In genomic region chr10:113825791-113826190, GRCh38 we compare ENCODE assay signal across 21 cellular contexts. TPM values are rescaled to one million over a fixed set of nuclear protein-coding genes. Genes with fewer than 3 reads are reported as not detected.
DNase-seq lines count a peak whose midpoint lies in the region; ATAC-seq and TF ChIP-seq lines count a peak whose summit lies in the region.
"Had no signal": no experiment of that assay in that cellular context is flagged by ENCODE, and none has a peak within 500 bp of the region (broad histone marks: within the 10 kb centered on the region; RNA-seq: fewer than 3 reads in every experiment).

No MANE protein-coding gene starts in this region.

- H3K4me1 Mint-ChIP-seq in glutamatergic neuron (ENCODE audit: low read depth, unreplicated experiment), result no peaks in the 10 kb centered on the region
- no peaks in the 10 kb centered on the region for H3K4me1 Mint-ChIP-seq in stimulated activated naive CD8-positive, alpha-beta T cell treated with anti-CD3 and anti-CD28 coated beads, Interleukin-15, amount 100 ng/mL, for 72 hours
- H3K4me1 Mint-ChIP-seq: CD14-positive monocyte; CD8-positive, alpha-beta memory T cell had no signal

- DNase-seq in fibroblast of peridontal ligament (ENCODE audit: extremely low read depth) (peak; percentile 7), smooth muscle cell (lab: John Stamatoyannopoulos, UW; ENCODE audit: unreplicated experiment) (no peak), NCI-H2171 treated with DMSO at 0.1 percent for 48 hours (lab: John Stamatoyannopoulos, UW) (no peak), glutamatergic neuron (no peak)
- DNase-seq in stimulated activated naive CD8-positive, alpha-beta T cell treated with anti-CD3 and anti-CD28 coated beads, Interleukin-15, amount 100 ng/mL, for 72 hours, result no peak
- DNase-seq: CD4-positive, alpha-beta T cell; CD8-positive, alpha-beta memory T cell; DMS 273 treated with DMSO at 0.1 percent for 48 hours; DMS79; GDM1; H9 had no signal

- H3K27ac ChIP-seq in HEK293 (ENCODE audit: extremely low read depth, low read depth, low read length) (no peak overlapping the region), VCaP (peak overlapping the region; percentile 36; the same call in 1 of the 2 replicates), smooth muscle cell (ENCODE audit: low read depth) (no peak overlapping the region)
- H3K27ac ChIP-seq: BLaER1 had no signal

- TF ChIP-seq CTCF in HEK293 (tag by site-specific recombination; IDR thresholded peaks at IDR 0.05) (no peak), VCaP (conservative IDR thresholded peaks at IDR 0.05) (no peak), smooth muscle cell (IDR thresholded peaks at IDR 0.05; ENCODE audit: borderline replicate concordance, insufficient read depth, poor library complexity, severe bottlenecking) (no peak), glutamatergic neuron (IDR thresholded peaks at IDR 0.05; ENCODE audit: partially characterized antibody, unreplicated experiment) (no peak)

- CTCF ChIA-PET in HEK293 (lab: Yijun Ruan, JAX), result interaction anchor here (0.8 kb wide), 1 partner anchor 27 kb away, joined by 3 read pairs; no protein-coding TSS in a partner anchor

- peak overlapping the region; percentile 0 for H3K4me2 ChIP-seq in smooth muscle cell
- H3K4me2 ChIP-seq: BLaER1, GM23338 had no signal

- no peaks in the 10 kb centered on the region for H3K9me3 ChIP-seq in HEK293 (ENCODE audit: control insufficient read depth, insufficient read depth, low read depth, low read length)
- no peaks in the 10 kb centered on the region for H3K9me3 ChIP-seq in smooth muscle cell (replicated peaks; ENCODE audit: low read depth)

- H3K9ac ChIP-seq in smooth muscle cell (ENCODE audit: low read depth), result no peak overlapping the region
- H3K9ac ChIP-seq: BLaER1 had no signal

- H3K79me2 ChIP-seq in smooth muscle cell (ENCODE audit: low read depth), result no peaks in the 10 kb centered on the region

- 32% methylated on average over 2 of the region's 2 CpGs for WGBS in smooth muscle cell (ENCODE audit: low lambda C conversion rate)

- no peaks in the 10 kb centered on the region for H3K27me3 ChIP-seq in smooth muscle cell (ENCODE audit: low read depth)
- H3K27me3 ChIP-seq: BLaER1 had no signal

- no peak for ATAC-seq in HG02642 (IDR thresholded peaks at IDR 0.05; ENCODE audit: poor library complexity, unreplicated experiment)
- ATAC-seq in stimulated activated naive CD8-positive, alpha-beta T cell treated with anti-CD3 and anti-CD28 coated beads, Interleukin-15, amount 100 ng/mL, for 72 hours, result no peak
- ATAC-seq: GM12878, GM23338, HCT116 had no signal

- POLR2A ChIA-PET in HEK293 (lab: Yijun Ruan, JAX), result interaction anchor here (0.7 kb wide), 1 partner anchor 37 kb away, joined by 4 read pairs; no protein-coding TSS in a partner anchor

- H3K4me3 ChIP-seq in HEK293 (ENCODE audit: low read depth, low read length), result no peak overlapping the region
- H3K4me3 ChIP-seq in smooth muscle cell, result no peak overlapping the region
- H3K4me3 ChIP-seq: BLaER1, GM12878, GM23338 had no signal

- no peak overlapping the region for H3K27ac Mint-ChIP-seq in glutamatergic neuron (ENCODE audit: unreplicated experiment)
- H3K27ac Mint-ChIP-seq in stimulated activated naive CD8-positive, alpha-beta T cell treated with anti-CD3 and anti-CD28 coated beads, Interleukin-15, amount 100 ng/mL, for 72 hours, result no peak overlapping the region
- H3K27ac Mint-ChIP-seq: B cell; CD14-positive monocyte; CD4-positive, alpha-beta T cell; CD8-positive, alpha-beta memory T cell; GM23338; H9; HFFc6 had no signal

- no peak overlapping the region for H3K4me3 Mint-ChIP-seq in glutamatergic neuron (ENCODE audit: unreplicated experiment)
- H3K4me3 Mint-ChIP-seq in stimulated activated naive CD8-positive, alpha-beta T cell treated with anti-CD3 and anti-CD28 coated beads, Interleukin-15, amount 100 ng/mL, for 72 hours, result no peak overlapping the region
- H3K4me3 Mint-ChIP-seq: B cell; CD14-positive monocyte; CD4-positive, alpha-beta T cell; CD8-positive, alpha-beta memory T cell; GM23338; H9; HFFc6 had no signal

- no peaks in the 10 kb centered on the region for H3K36me3 Mint-ChIP-seq in glutamatergic neuron (ENCODE audit: unreplicated experiment)
- H3K36me3 Mint-ChIP-seq: CD14-positive monocyte; CD8-positive, alpha-beta memory T cell had no signal

- H3K9me3 Mint-ChIP-seq in glutamatergic neuron (ENCODE audit: unreplicated experiment), result no peaks in the 10 kb centered on the region
- H3K9me3 Mint-ChIP-seq in stimulated activated naive CD8-positive, alpha-beta T cell treated with anti-CD3 and anti-CD28 coated beads, Interleukin-15, amount 100 ng/mL, for 72 hours, result no peaks in the 10 kb centered on the region
- H3K9me3 Mint-ChIP-seq: CD4-positive, alpha-beta T cell; CD8-positive, alpha-beta memory T cell; GM23338; H9; HFFc6 had no signal

- no peaks in the 10 kb centered on the region for H3F3A ChIP-seq in smooth muscle cell (ENCODE audit: low read depth)

- no peaks in the 10 kb centered on the region for H3K27me3 Mint-ChIP-seq in glutamatergic neuron (ENCODE audit: unreplicated experiment)
- no peaks in the 10 kb centered on the region for H3K27me3 Mint-ChIP-seq in stimulated activated naive CD8-positive, alpha-beta T cell treated with anti-CD3 and anti-CD28 coated beads, Interleukin-15, amount 100 ng/mL, for 72 hours
- H3K27me3 Mint-ChIP-seq: CD4-positive, alpha-beta T cell had no signal

- H3K4me1 ChIP-seq in HEK293 (ENCODE audit: control insufficient read depth, insufficient read depth, low read length) (no peaks in the 10 kb centered on the region), smooth muscle cell (ENCODE audit: low read depth) (no peaks in the 10 kb centered on the region)
- H3K4me1 ChIP-seq: BLaER1 had no signal

- H3K36me3 ChIP-seq in HEK293 (ENCODE audit: control insufficient read depth in 2 of 2, insufficient read depth in 1 of 2, low read length in 2 of 2), result no peaks in the 10 kb centered on the region
- H3K36me3 ChIP-seq in smooth muscle cell (ENCODE audit: low read depth), result no peaks in the 10 kb centered on the region
- H3K36me3 ChIP-seq: BLaER1 had no signal

- H2AFZ ChIP-seq in smooth muscle cell (ENCODE audit: low read depth), result no peak overlapping the region
- H2AFZ ChIP-seq: GM23338 had no signal

- H4K20me1 ChIP-seq in smooth muscle cell (ENCODE audit: low read depth), result no peaks in the 10 kb centered on the region
- H4K20me1 ChIP-seq: BLaER1 had no signal

TF ChIP-seq in HEK293, 187 proteins besides CTCF, POLR2A, EP300 and RAD21:
- 0 out of 2 replicates have a peak, but pooled peaks have one; percentile 16 for TF ChIP-seq TCF7L2 (IDR thresholded peaks at IDR 0.05; ENCODE audit: borderline replicate concordance, low read depth, low read length)
- TF ChIP-seq ZNF560 (tag by site-specific recombination; IDR thresholded peaks at IDR 0.05; ENCODE audit: borderline replicate concordance), result no peak

RNA-seq across cellular contexts. Expression of gene DCLRE1A, which starts 28.1 kb away (rescaled TPM):
- total RNA-seq in smooth muscle cell (3.8 and 5.4 TPM in 2 replicates), glutamatergic neuron (ENCODE audit: unreplicated experiment) (2.8 TPM)
- 1.2 and 2.4 TPM in 2 replicates for polyA plus RNA-seq in smooth muscle cell

RNA-seq across cellular contexts. Expression of gene NHLRC2, which starts 28.7 kb away (rescaled TPM):
- total RNA-seq in smooth muscle cell, result 14.4 and 27.7 TPM in 2 replicates
- 3.9 and 5.1 TPM in 2 replicates for polyA plus RNA-seq in smooth muscle cell
- 23.5 TPM for total RNA-seq in glutamatergic neuron (ENCODE audit: unreplicated experiment)
